ENCODE assay signal across 1 cellular context in genomic region chr17:7509937-7510336, GRCh38.
TF ChIP-seq lines count a peak whose summit lies in the region.

No MANE protein-coding gene starts in this region.

TF ChIP-seq in K562, 482 proteins besides CTCF, POLR2A, EP300 and RAD21:
- TF ChIP-seq TCF3 (CRISPR knock-in tag; IDR thresholded peaks at IDR 0.05) (peak; percentile 23; the same call in 1 of the 2 replicates), RB1 (IDR thresholded peaks at IDR 0.05; ENCODE audit: low read depth) (no peak), SUPT5H (IDR thresholded peaks at IDR 0.05) (0 out of 2 replicates have a peak, but pooled peaks have one; percentile 6), CBFA2T3 (IDR thresholded peaks at IDR 0.05) (peak; percentile 37; the same call in 1 of the 2 replicates)
